ENCODE assay signal across 14 cellular contexts in the genomic region with DNA sequence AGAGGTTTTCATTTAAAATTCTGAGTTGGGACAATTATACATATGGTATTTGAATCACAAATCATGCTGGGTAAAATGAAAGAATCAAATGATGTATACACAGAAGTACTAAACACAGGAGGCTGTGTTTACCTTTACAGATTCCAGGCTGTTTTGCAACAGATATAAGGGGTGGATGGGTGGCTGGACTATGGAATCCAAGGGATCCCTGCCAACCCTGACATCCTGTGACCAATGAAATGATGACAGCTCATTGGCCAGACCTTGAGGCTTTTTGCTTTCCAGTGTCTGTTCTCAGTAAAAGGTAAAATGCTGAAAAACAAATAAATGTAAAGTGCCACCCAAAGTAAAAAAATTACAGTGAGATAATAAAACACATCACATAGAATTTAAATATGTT. TPM values are rescaled to one million over a fixed set of nuclear protein-coding genes. Genes with fewer than 3 reads are reported as not detected.
DNase-seq lines count a peak whose midpoint lies in the region; ATAC-seq and TF ChIP-seq lines count a peak whose summit lies in the region.
"Had no signal": no experiment of that assay in that cellular context is flagged by ENCODE, and none has a peak within 500 bp of the region (broad histone marks: within the 10 kb centered on the region; RNA-seq: fewer than 3 reads in every experiment).

No MANE protein-coding gene starts in this region.

- H3K27me3 ChIP-seq in hepatocyte = no peaks in the 10 kb centered on the region
- H3K27me3 ChIP-seq: BLaER1 had no signal

- TF ChIP-seq CTCF in astrocyte of the spinal cord (IDR thresholded peaks at IDR 0.05; ENCODE audit: low read depth, low read length) = no peak
- TF ChIP-seq CTCF in hepatocyte (IDR thresholded peaks at IDR 0.05; ENCODE audit: poor library complexity) = no peak

- peak; percentile 2 for DNase-seq in ACHN
- peak; percentile 45 for DNase-seq in HS-5 (ENCODE audit: low read depth)
- DNase-seq in astrocyte of the spinal cord (ENCODE audit: low read depth, low spot score) = peak; percentile 63
- peak; percentile 72 for DNase-seq in hepatocyte (ENCODE audit: low spot score)
- DNase-seq in activated CD4-positive, CD25-positive, alpha-beta regulatory T cell (lab: John Stamatoyannopoulos, UW) = no peak
- no peak for DNase-seq in NCI-H2171 (lab: John Stamatoyannopoulos, UW)
- DNase-seq: NCI-H2107, occipital lobe had no signal

- H3K4me1 ChIP-seq in hepatocyte (ENCODE audit: insufficient read depth) = peaks cover 5% of the 10 kb centered on the region
- H3K4me1 ChIP-seq: BLaER1 had no signal

- no peaks in the 10 kb centered on the region for H4K20me1 ChIP-seq in hepatocyte (ENCODE audit: insufficient read depth, poor library complexity, severe bottlenecking)
- H4K20me1 ChIP-seq: BLaER1 had no signal

- no peaks in the 10 kb centered on the region for H3K9me3 ChIP-seq in hepatocyte (ENCODE audit: low read depth)
- H3K9me3 ChIP-seq: BLaER1 had no signal

- in situ Hi-C loops in ACHN (cut with HindIII; ENCODE audit: low pct_ligation_motif_present, low pct_unique_long_range_greater_than_20kb, low sequenced_read_pairs) = no loop called here
- in situ Hi-C loops in astrocyte of the spinal cord (cut with HindIII; ENCODE audit: low sequenced_read_pairs) = no loop called here

- H3K4me2 ChIP-seq in hepatocyte = peak overlapping the region; percentile 40
- H3K4me2 ChIP-seq: BLaER1 had no signal

- peak overlapping the region; percentile 80 for H3K27ac ChIP-seq in hepatocyte
- H3K27ac ChIP-seq: BLaER1 had no signal

- no peaks in the 10 kb centered on the region for H3K9me2 ChIP-seq in hepatocyte (replicated peaks; ENCODE audit: insufficient read depth)

- ATAC-seq in GM21576 (IDR thresholded peaks at IDR 0.05; ENCODE audit: unreplicated experiment) = no peak
- ATAC-seq in GM18502 (IDR thresholded peaks at IDR 0.05; ENCODE audit: poor library complexity, unreplicated experiment) = no peak

- H3K79me2 ChIP-seq in hepatocyte = no peaks in the 10 kb centered on the region

- H3K36me3 ChIP-seq in hepatocyte (replicated peaks; ENCODE audit: insufficient read depth, low read depth) = no peaks in the 10 kb centered on the region
- H3K36me3 ChIP-seq: BLaER1 had no signal

- no peak overlapping the region for H3K4me3 ChIP-seq in astrocyte of the spinal cord (ENCODE audit: low read depth, low read length)
- no peak overlapping the region for H3K4me3 ChIP-seq in hepatocyte
- H3K4me3 ChIP-seq: BLaER1 had no signal

- no peak overlapping the region for H2AFZ ChIP-seq in hepatocyte

RNA-seq across cellular contexts. Expression of gene DDI1, which starts 3.3 kb away (rescaled TPM):
- not detected in 2 replicates for total RNA-seq in hepatocyte
- polyA plus RNA-seq in hepatocyte = 0.34 and 0.39 TPM in 2 replicates
- total RNA-seq: activated T-helper 1 cell treated with anti-CD3 and anti-CD28 coated beads, Interleukin-12 subunit alpha, Interleukin-12 subunit beta, Interleukin-2, Interleukin-4 antibody, amounts not matched to agents 30 ng/mL and 10 ng/mL and 1 ng/mL, durations not matched to agents 14 hours and 24 hours and 36 hours; occipital lobe; RPMI7951; temporal lobe had no signal

Comparison
In these comparisons a context has a peak if more than half of its experiments do, and no peak if none do; other contexts are left out.
1. DNase-seq: peak in ACHN (single experiment), HS-5 (single experiment), astrocyte of the spinal cord (single experiment) and hepatocyte (single experiment); none in activated CD4-positive, CD25-positive, alpha-beta regulatory T cell (0 of 4) and NCI-H2171 (single experiment).